1 cellular context compared by ENCODE assay signal in the genomic region with DNA sequence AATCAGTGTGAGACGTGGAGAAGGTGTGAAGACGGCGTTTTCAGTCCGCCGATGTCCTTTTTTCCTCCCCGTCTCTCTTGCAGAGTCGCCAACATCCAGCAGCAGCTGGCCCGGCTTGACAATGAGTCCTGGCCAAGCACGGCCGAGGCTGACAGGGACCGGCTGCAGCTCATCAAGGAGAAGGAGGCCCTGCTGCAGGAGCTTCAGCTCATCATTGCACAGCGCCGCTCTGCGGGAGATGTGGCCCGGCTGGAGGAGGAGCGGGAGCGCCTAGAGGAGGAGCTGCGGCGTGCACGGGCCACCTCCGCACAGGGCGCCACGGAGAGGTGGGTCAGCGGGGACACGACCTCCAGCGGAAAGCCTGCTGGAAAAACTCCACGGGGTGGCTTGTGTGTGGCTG.
TF ChIP-seq lines count a peak whose summit lies in the region.

No MANE protein-coding gene starts in this region.

TF ChIP-seq in HepG2, 621 proteins besides CTCF, POLR2A, EP300 and RAD21 (continued from another document):
- TF ChIP-seq, protein P1, sequence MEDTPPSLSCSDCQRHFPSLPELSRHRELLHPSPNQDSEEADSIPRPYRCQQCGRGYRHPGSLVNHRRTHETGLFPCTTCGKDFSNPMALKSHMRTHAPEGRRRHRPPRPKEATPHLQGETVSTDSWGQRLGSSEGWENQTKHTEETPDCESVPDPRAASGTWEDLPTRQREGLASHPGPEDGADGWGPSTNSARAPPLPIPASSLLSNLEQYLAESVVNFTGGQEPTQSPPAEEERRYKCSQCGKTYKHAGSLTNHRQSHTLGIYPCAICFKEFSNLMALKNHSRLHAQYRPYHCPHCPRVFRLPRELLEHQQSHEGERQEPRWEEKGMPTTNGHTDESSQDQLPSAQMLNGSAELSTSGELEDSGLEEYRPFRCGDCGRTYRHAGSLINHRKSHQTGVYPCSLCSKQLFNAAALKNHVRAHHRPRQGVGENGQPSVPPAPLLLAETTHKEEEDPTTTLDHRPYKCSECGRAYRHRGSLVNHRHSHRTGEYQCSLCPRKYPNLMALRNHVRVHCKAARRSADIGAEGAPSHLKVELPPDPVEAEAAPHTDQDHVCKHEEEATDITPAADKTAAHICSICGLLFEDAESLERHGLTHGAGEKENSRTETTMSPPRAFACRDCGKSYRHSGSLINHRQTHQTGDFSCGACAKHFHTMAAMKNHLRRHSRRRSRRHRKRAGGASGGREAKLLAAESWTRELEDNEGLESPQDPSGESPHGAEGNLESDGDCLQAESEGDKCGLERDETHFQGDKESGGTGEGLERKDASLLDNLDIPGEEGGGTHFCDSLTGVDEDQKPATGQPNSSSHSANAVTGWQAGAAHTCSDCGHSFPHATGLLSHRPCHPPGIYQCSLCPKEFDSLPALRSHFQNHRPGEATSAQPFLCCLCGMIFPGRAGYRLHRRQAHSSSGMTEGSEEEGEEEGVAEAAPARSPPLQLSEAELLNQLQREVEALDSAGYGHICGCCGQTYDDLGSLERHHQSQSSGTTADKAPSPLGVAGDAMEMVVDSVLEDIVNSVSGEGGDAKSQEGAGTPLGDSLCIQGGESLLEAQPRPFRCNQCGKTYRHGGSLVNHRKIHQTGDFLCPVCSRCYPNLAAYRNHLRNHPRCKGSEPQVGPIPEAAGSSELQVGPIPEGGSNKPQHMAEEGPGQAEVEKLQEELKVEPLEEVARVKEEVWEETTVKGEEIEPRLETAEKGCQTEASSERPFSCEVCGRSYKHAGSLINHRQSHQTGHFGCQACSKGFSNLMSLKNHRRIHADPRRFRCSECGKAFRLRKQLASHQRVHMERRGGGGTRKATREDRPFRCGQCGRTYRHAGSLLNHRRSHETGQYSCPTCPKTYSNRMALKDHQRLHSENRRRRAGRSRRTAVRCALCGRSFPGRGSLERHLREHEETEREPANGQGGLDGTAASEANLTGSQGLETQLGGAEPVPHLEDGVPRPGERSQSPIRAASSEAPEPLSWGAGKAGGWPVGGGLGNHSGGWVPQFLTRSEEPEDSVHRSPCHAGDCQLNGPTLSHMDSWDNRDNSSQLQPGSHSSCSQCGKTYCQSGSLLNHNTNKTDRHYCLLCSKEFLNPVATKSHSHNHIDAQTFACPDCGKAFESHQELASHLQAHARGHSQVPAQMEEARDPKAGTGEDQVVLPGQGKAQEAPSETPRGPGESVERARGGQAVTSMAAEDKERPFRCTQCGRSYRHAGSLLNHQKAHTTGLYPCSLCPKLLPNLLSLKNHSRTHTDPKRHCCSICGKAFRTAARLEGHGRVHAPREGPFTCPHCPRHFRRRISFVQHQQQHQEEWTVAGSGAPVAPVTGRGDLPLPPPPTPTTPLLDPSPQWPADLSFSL (CRISPR knock-in tag; IDR thresholded peaks at IDR 0.05) = no peak
- no peak for TF ChIP-seq ISX (CRISPR knock-in tag; conservative IDR thresholded peaks at IDR 0.05)
- no peak for TF ChIP-seq ZNF703 (CRISPR knock-in tag; IDR thresholded peaks at IDR 0.05; ENCODE audit: borderline replicate concordance)
- TF ChIP-seq SRSF1 (optimal IDR thresholded peaks at IDR 0.05; ENCODE audit: low read depth, low read length) = no peak
- TF ChIP-seq HMG20A (CRISPR knock-in tag; IDR thresholded peaks at IDR 0.05; ENCODE audit: borderline replicate concordance) = no peak
- TF ChIP-seq BORCS8-MEF2B (CRISPR knock-in tag; IDR thresholded peaks at IDR 0.05) = no peak
- TF ChIP-seq MTF1 (CRISPR knock-in tag; IDR thresholded peaks at IDR 0.05) = no peak
